Comparison of ENCODE assay signal across 9 cellular contexts in genomic region chr15:35317217-35317616, GRCh38.
"Had no signal": no experiment of that assay in that cellular context is flagged by ENCODE, and none has a peak within 500 bp of the region (broad histone marks: within the 10 kb centered on the region; RNA-seq: fewer than 3 reads in every experiment).

No MANE protein-coding gene starts in this region.

- DNase-seq: GM23248, GOT3, H7, IMR-90, KBM-7 had no signal

- H3K4me2 ChIP-seq: KMS-11 had no signal

- ATAC-seq: HCT116 had no signal

- H3K27ac ChIP-seq: GM23248, KMS-11 had no signal

- H2AFZ ChIP-seq: GM23248 had no signal

- H3K9ac ChIP-seq: GM23248, KMS-11 had no signal

- H3K4me3 ChIP-seq: GM23248, HAP-1 had no signal

- FAIRE-seq: HTR-8/SVneo had no signal

- H3K9me3 ChIP-seq: HAP-1 had no signal

- H3K36me3 ChIP-seq: HAP-1 had no signal

- H3K4me1 ChIP-seq: HAP-1 had no signal
